25 cellular contexts compared by ENCODE assay signal in the genomic region with DNA sequence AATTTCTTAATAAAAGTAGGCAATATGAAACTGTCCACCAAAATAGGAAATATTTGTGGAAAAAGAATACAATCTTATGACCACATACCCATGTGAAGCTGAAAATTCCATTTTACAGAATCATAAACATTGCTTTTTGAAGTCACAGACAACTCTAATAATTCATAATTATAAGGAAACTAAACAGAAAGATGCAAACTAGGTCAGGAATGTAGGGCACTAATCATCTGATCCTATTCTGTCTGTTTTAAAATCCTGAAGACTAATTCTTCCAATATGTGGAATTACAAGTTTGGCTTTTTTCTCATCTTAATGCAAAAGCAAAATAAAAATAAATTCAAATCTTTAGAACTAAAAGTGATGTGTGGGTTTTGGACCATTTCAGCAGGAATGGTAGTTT.
"Had no signal": no experiment of that assay in that cellular context is flagged by ENCODE, and none has a peak within 500 bp of the region (broad histone marks: within the 10 kb centered on the region; RNA-seq: fewer than 3 reads in every experiment).

No MANE protein-coding gene starts in this region.

- H3K36me3 ChIP-seq: esophagus squamous epithelium, gastrocnemius medialis, left lung, neural progenitor cell, ovary, sigmoid colon, stomach, thyroid gland, vagina had no signal

- H3K9me3 ChIP-seq: esophagus squamous epithelium, gastrocnemius medialis, left lung, ovary, psoas muscle, sigmoid colon, stomach, thyroid gland, vagina had no signal

- H3K4me1 ChIP-seq: esophagus squamous epithelium, gastrocnemius medialis, left lung, neural progenitor cell, psoas muscle, sigmoid colon, stomach, thyroid gland, vagina had no signal

- ATAC-seq: gastrocnemius medialis; left cardiac atrium; left lung; naive thymus-derived CD4-positive, alpha-beta T cell; psoas muscle; right cardiac atrium; stimulated activated effector memory CD8-positive, alpha-beta T cell treated with anti-CD3 and anti-CD28 coated beads, Interleukin-12 subunit alpha, Interleukin-12 subunit beta, amount 100 ng/mL, for 72 hours had no signal

- DNase-seq: effector CD8-positive, alpha-beta T cell; erythroblast; esophagus squamous epithelium; foreskin fibroblast; gastrocnemius medialis; head of caudate nucleus; kidney; left cardiac atrium; left lung; mesenchymal stem cell; midbrain; naive thymus-derived CD4-positive, alpha-beta T cell; ovary; posterior cingulate gyrus; psoas muscle; right cardiac atrium; sigmoid colon; stimulated activated CD4-positive, alpha-beta T cell treated with anti-CD3 and anti-CD28 coated beads, Interleukin-2, amount 100 ng/mL, for 24 hours; stimulated activated CD4-positive, alpha-beta T cell treated with anti-CD3 and anti-CD28 coated beads, Interleukin-4, amount 100 ng/mL, for 24 hours; stimulated activated naive CD4-positive, alpha-beta T cell treated with Interleukin-2 at 50 U/mL for 16 hours; stomach; thyroid gland had no signal

- H3K27me3 ChIP-seq: esophagus squamous epithelium, gastrocnemius medialis, left lung, neural progenitor cell, ovary, sigmoid colon, stomach, thyroid gland, vagina had no signal

- H3K27ac ChIP-seq: esophagus squamous epithelium, gastrocnemius medialis, left lung, neural progenitor cell, ovary, psoas muscle, sigmoid colon, stomach, thyroid gland, vagina had no signal

- H3K4me3 ChIP-seq: esophagus squamous epithelium, gastrocnemius medialis, left lung, neural progenitor cell, ovary, psoas muscle, sigmoid colon, stomach, thyroid gland, vagina had no signal

- H2AFZ ChIP-seq: neural progenitor cell had no signal

- H3K9ac ChIP-seq: neural progenitor cell had no signal

- H3K4me2 ChIP-seq: neural progenitor cell had no signal
